ENCODE assay signal across 26 cellular contexts in genomic region chr6:13535306-13535705, GRCh38. TPM values are rescaled to one million over a fixed set of nuclear protein-coding genes. Genes with fewer than 3 reads are reported as not detected.
A peak's percentile ranks its signal among the peaks of the same experiment; 100 is the strongest.
DNase-seq lines count a peak whose midpoint lies in the region; ATAC-seq, FAIRE-seq and TF ChIP-seq lines count a peak whose summit lies in the region.
"Had no signal": no experiment of that assay in that cellular context is flagged by ENCODE, and none has a peak within 500 bp of the region (broad histone marks: within the 10 kb centered on the region; RNA-seq: fewer than 3 reads in every experiment).

No MANE protein-coding gene starts in this region.

- H3K79me2 ChIP-seq in GM23248 (ENCODE audit: insufficient read depth) = no peaks in the 10 kb centered on the region
- H3K79me2 ChIP-seq in astrocyte (ENCODE audit: insufficient read depth, low read length) = no peaks in the 10 kb centered on the region

- H3K4me1 ChIP-seq in GM23248 (ENCODE audit: insufficient read depth) = peaks cover 7% of the 10 kb centered on the region
- no peaks in the 10 kb centered on the region for H3K4me1 ChIP-seq in astrocyte (ENCODE audit: insufficient read depth, low read length)

- no peaks in the 10 kb centered on the region for H3K4me1 Mint-ChIP-seq in astrocyte (ENCODE audit: low read depth, unreplicated experiment)

- H3K9me3 Mint-ChIP-seq in astrocyte (ENCODE audit: unreplicated experiment) = peaks cover 2% of the 10 kb centered on the region
- H3K9me3 Mint-ChIP-seq: CD4-positive, alpha-beta T cell had no signal

- H3K4me3 Mint-ChIP-seq in astrocyte (ENCODE audit: unreplicated experiment) = no peak overlapping the region
- H3K4me3 Mint-ChIP-seq: CD4-positive, alpha-beta T cell had no signal

- H3K9me2 ChIP-seq in GM23248 (ENCODE audit: insufficient read depth) = no peaks in the 10 kb centered on the region

- H3K9ac ChIP-seq in GM23248 (no peak overlapping the region), astrocyte (ENCODE audit: low read length) (no peak overlapping the region)
- H3K9ac ChIP-seq: BLaER1 had no signal

- H3K27ac ChIP-seq in GM23248 (no peak overlapping the region), astrocyte (ENCODE audit: low read depth, low read length) (no peak overlapping the region)
- H3K27ac ChIP-seq: BLaER1, HL-60, SK-N-MC had no signal

- H3K9me3 ChIP-seq in GM23248 (ENCODE audit: low read depth) (no peaks in the 10 kb centered on the region), astrocyte (ENCODE audit: insufficient read depth, low read depth, low read length) (no peaks in the 10 kb centered on the region)
- H3K9me3 ChIP-seq: BLaER1, MG63 had no signal

- H3K4me3 ChIP-seq in GM23248 = no peak overlapping the region
- H3K4me3 ChIP-seq in astrocyte (ENCODE audit: insufficient read depth, low read depth, low read length) = no peak overlapping the region
- H3K4me3 ChIP-seq: BLaER1, K562, MG63, SK-N-MC had no signal

- no peaks in the 10 kb centered on the region for H3F3A ChIP-seq in GM23248 (ENCODE audit: insufficient read depth)

- no peaks in the 10 kb centered on the region for H4K20me1 ChIP-seq in GM23248 (ENCODE audit: insufficient read depth)
- no peaks in the 10 kb centered on the region for H4K20me1 ChIP-seq in astrocyte (ENCODE audit: insufficient read depth, low read length)
- H4K20me1 ChIP-seq: BLaER1 had no signal

- no peak for FAIRE-seq in astrocyte (lab: Jason Lieb, UNC)
- FAIRE-seq: GM18507, H54, HepG2, K562 had no signal

- no peaks in the 10 kb centered on the region for H3K36me3 ChIP-seq in GM23248 (ENCODE audit: low read depth)
- H3K36me3 ChIP-seq in astrocyte (ENCODE audit: insufficient read depth, low read length) = no peaks in the 10 kb centered on the region
- H3K36me3 ChIP-seq: BLaER1, MG63 had no signal

- H3K4me2 ChIP-seq in GM23248 (ENCODE audit: unreplicated experiment) = no peak overlapping the region
- no peak overlapping the region for H3K4me2 ChIP-seq in astrocyte (ENCODE audit: low read length)
- H3K4me2 ChIP-seq: BLaER1 had no signal

- peaks cover 12% of the 10 kb centered on the region for H3K27me3 Mint-ChIP-seq in astrocyte (ENCODE audit: low read depth, unreplicated experiment)
- H3K27me3 Mint-ChIP-seq: CD4-positive, alpha-beta T cell had no signal

- ATAC-seq in omental fat pad (ENCODE audit: low FRiP score) (peak; percentile 65), GM21528 (IDR thresholded peaks at IDR 0.05; ENCODE audit: low FRiP score, unreplicated experiment) (no peak)
- ATAC-seq: HepG2, K562 had no signal

- H3K36me3 Mint-ChIP-seq in astrocyte (ENCODE audit: low read depth, unreplicated experiment) = no peaks in the 10 kb centered on the region

- DNase-seq in GM23248 (peak; percentile 12), NCI-H69 (lab: John Stamatoyannopoulos, UW) (peak; percentile 14), astrocyte (ENCODE audit: low read depth) (peak; percentile 10), omental fat pad (ENCODE audit: low spot score) (no peak), AML-193 (lab: John Stamatoyannopoulos, UW) (no peak)
- DNase-seq in activated CD8-positive, alpha-beta memory T cell treated with anti-CD3 and anti-CD28 coated beads, Interleukin-2, amount 50 U/mL, for 48 hours = no peak
- DNase-seq: CD4-positive, alpha-beta T cell; GDM1; MG63; NCI-H1048; NCI-H1417 treated with DMSO at 0.1 percent for 48 hours; NCI-H187 treated with DMSO at 0.1 percent for 48 hours; NCI-H2107; NCI-H2227 treated with DMSO at 0.1 percent for 48 hours; NCI-H510A treated with DMSO at 0.1 percent for 48 hours; NCI-H774; OCI-M1; SHP77 treated with DMSO at 0.1 percent for 48 hours had no signal

- no peak overlapping the region for H2AFZ ChIP-seq in GM23248
- no peak overlapping the region for H2AFZ ChIP-seq in astrocyte (ENCODE audit: low read depth, low read length)

- in situ Hi-C loops in GM23248 (cut with MboI) = loop anchor here (25.0 kb wide), 2 partner anchors 198 to 623 kb away; partner anchors contain the start of gene TBC1D7

- 59 to 74% methylated on average over 1 to 3 of the region's 3 CpGs for WGBS in GM23248 (ENCODE audit: low coverage in 1 of 2, low lambda C conversion rate in 2 of 2, missing lambda C conversion rate in 2 of 2), 2 experiments

- TF ChIP-seq CTCF in astrocyte (IDR thresholded peaks at IDR 0.05; ENCODE audit: insufficient read depth, low read depth, low read length) (no peak), omental fat pad (IDR thresholded peaks at IDR 0.05) (no peak)

- H3K27ac Mint-ChIP-seq in astrocyte (ENCODE audit: unreplicated experiment) = no peak overlapping the region
- H3K27ac Mint-ChIP-seq: CD4-positive, alpha-beta T cell had no signal

- peaks cover 3% of the 10 kb centered on the region for H3K27me3 ChIP-seq in GM23248 (replicated peaks; ENCODE audit: insufficient read depth)
- H3K27me3 ChIP-seq in astrocyte (ENCODE audit: insufficient read depth, low read length) = no peaks in the 10 kb centered on the region
- H3K27me3 ChIP-seq: BLaER1, MG63 had no signal

RNA-seq across cellular contexts. Expression of gene SIRT5, which starts 39.1 kb away (rescaled TPM):
- 4.8 and 5.3 TPM in 2 replicates for total RNA-seq in GM23248 (2014; rRNA removed; shearing (Covaris generic))
- polyA plus RNA-seq in GM23248 (2016; fragmentation: Nextera tagmentation; extraction: Ambion mirVana) = 6.1 and 7.0 TPM in 2 replicates
- 8.6 and 10.3 TPM in 2 replicates for total RNA-seq in astrocyte
- total RNA-seq in omental fat pad = 10 to 100 TPM in 2 of 4 donors, 1 to 10 TPM in 2; 6.0 to 16.9 (median 9.7) TPM

RNA-seq across cellular contexts. Expression of gene GFOD1, which starts 47.9 kb away (rescaled TPM):
- 0.97 and 1.6 TPM in 2 replicates for total RNA-seq in GM23248 (2014; rRNA removed; shearing (Covaris generic))
- 0.74 and 0.84 TPM in 2 replicates for polyA plus RNA-seq in GM23248 (2016; fragmentation: Nextera tagmentation; extraction: Ambion mirVana)
- 9.6 and 10.8 TPM in 2 replicates for total RNA-seq in astrocyte
- 10 to 100 TPM; 12.2 to 78.2 (median 45.7) TPM for total RNA-seq in omental fat pad

Comparison
In these comparisons a context has a peak if more than half of its experiments do, and no peak if none do; other contexts are left out.
1. DNase-seq: peak in GM23248 (single experiment), NCI-H69 (single experiment) and astrocyte (single experiment); none in omental fat pad (single experiment), activated CD8-positive, alpha-beta memory T cell treated with anti-CD3 and anti-CD28 coated beads, Interleukin-2, amount 50 U/mL, for 48 hours (single experiment) and AML-193 (0 of 2).